Comparison of ENCODE assay signal across 9 cellular contexts in genomic region chr9:12777149-12778010, GRCh38. TPM values are rescaled to one million over a fixed set of nuclear protein-coding genes. Genes with fewer than 3 reads are reported as not detected.
A peak's percentile ranks its signal among the peaks of the same experiment; 100 is the strongest.
DNase-seq lines count a peak whose midpoint lies in the region; ATAC-seq, FAIRE-seq and TF ChIP-seq lines count a peak whose summit lies in the region.
"Had no signal": no experiment of that assay in that cellular context is flagged by ENCODE, and none has a peak within 500 bp of the region (broad histone marks: within the 10 kb centered on the region; RNA-seq: fewer than 3 reads in every experiment).

No MANE protein-coding gene starts in this region.

- DNase-seq in H54 (ENCODE audit: insufficient read length, low spot score) (no peak), body of pancreas (no peak), kidney epithelial cell (ENCODE audit: low read depth) (no peak), GM12891 (ENCODE audit: insufficient read length, low spot score) (no peak), head of caudate nucleus (no peak), dermis blood vessel endothelial cell (no peak)

- WGBS in body of pancreas, 2 donors = 42 to 44% methylated on average over 7 of the region's 7 CpGs

- H3K27me3 ChIP-seq in body of pancreas (no peaks in the 10 kb centered on the region), kidney epithelial cell (ENCODE audit: control insufficient read depth, insufficient read depth, low read length) (no peaks in the 10 kb centered on the region), skeletal muscle tissue (ENCODE audit: control insufficient read depth in 3 of 3, insufficient read depth in 3 of 3, low read length in 3 of 3) (no peaks in the 10 kb centered on the region)

- intact Hi-C loops in body of pancreas (cut with DNase I) = no loop called here
- intact Hi-C loops in head of caudate nucleus (cut with DNase I) = no loop called here

- H3K4me1 ChIP-seq in body of pancreas (peaks cover 19% of the 10 kb centered on the region), skeletal muscle tissue (ENCODE audit: control insufficient read depth in 3 of 3, insufficient read depth in 3 of 3, low read length in 3 of 3) (peaks cover 5 to 16% (median 6%) of the 10 kb centered on the region in 3 donors)

- H3K36me3 ChIP-seq in body of pancreas (replicated peaks in 1 of 2; ENCODE audit: insufficient read depth in 1 of 2, low read depth in 2 of 2) (no peaks in the 10 kb centered on the region), kidney epithelial cell (ENCODE audit: control insufficient read depth, insufficient read depth, low read length) (no peaks in the 10 kb centered on the region), skeletal muscle tissue (ENCODE audit: control insufficient read depth in 3 of 3, insufficient read depth in 3 of 3, low read length in 3 of 3) (no peaks in the 10 kb centered on the region)

- no peak for TF ChIP-seq POLR2A in H54 (IDR thresholded peaks at IDR 0.05; ENCODE audit: low read depth, low read length)
- no peak for TF ChIP-seq POLR2A in body of pancreas (IDR thresholded peaks at IDR 0.05)
- TF ChIP-seq POLR2A in GM12891 (IDR thresholded peaks at IDR 0.05; ENCODE audit: low read depth, low read length) = no peak

- no peak overlapping the region for H3K9ac ChIP-seq in skeletal muscle tissue (ENCODE audit: low read depth in 1 of 3, low read length in 3 of 3)

- H3K4me3 ChIP-seq in body of pancreas = peak overlapping the region in 1 of 2 donors; percentile 70
- peak overlapping the region; percentile 85 for H3K4me3 ChIP-seq in kidney epithelial cell (ENCODE audit: low read depth, low read length)
- H3K4me3 ChIP-seq in skeletal muscle tissue (ENCODE audit: low read length in 3 of 3) = peak overlapping the region in 1 of 3 donors; percentile 81

- no peak for ATAC-seq in body of pancreas
- no peak for ATAC-seq in HG02973 (IDR thresholded peaks at IDR 0.05; ENCODE audit: unreplicated experiment)

- no peak for TF ChIP-seq CTCF in body of pancreas (IDR thresholded peaks at IDR 0.05)
- no peak for TF ChIP-seq CTCF in kidney epithelial cell (IDR thresholded peaks at IDR 0.05; ENCODE audit: insufficient read depth, low read length, poor library complexity, severe bottlenecking)

- H3K9me3 ChIP-seq in body of pancreas (no peaks in the 10 kb centered on the region), skeletal muscle tissue (ENCODE audit: control insufficient read depth in 3 of 3, low read length in 3 of 3) (no peaks in the 10 kb centered on the region)

- FAIRE-seq in H54 (lab: Jason Lieb, UNC) = peak; percentile 36
- no peak for FAIRE-seq in GM12891 (lab: Jason Lieb, UNC)
- FAIRE-seq: colon had no signal

- peak overlapping the region in 3 of 4 donors; percentile 89 to 95 (median 93) for H3K27ac ChIP-seq in body of pancreas
- H3K27ac ChIP-seq in skeletal muscle tissue (ENCODE audit: low read depth, low read length) = peak overlapping the region; percentile 63

TF ChIP-seq in GM12891, 5 proteins besides CTCF, POLR2A, EP300 and RAD21:
- TF ChIP-seq SPI1 (IDR thresholded peaks at IDR 0.05; ENCODE audit: low read depth, low read length) = no peak
- no peak for TF ChIP-seq POLR2AphosphoS5 (IDR thresholded peaks at IDR 0.05; ENCODE audit: low read depth, low read length)
- no peak for TF ChIP-seq TAF1 (IDR thresholded peaks at IDR 0.05; ENCODE audit: low read depth, low read length)
- no peak for TF ChIP-seq PAX5 (IDR thresholded peaks at IDR 0.05; ENCODE audit: insufficient read depth, low read length, severe bottlenecking)
- TF ChIP-seq POU2F2 (IDR thresholded peaks at IDR 0.05; ENCODE audit: low read depth, low read length) = no peak

RNA-seq across cellular contexts. Expression of gene LURAP1L, which starts 2.6 kb away (rescaled TPM):
- 10 to 100 TPM; 12.2 to 20.2 TPM for total RNA-seq in body of pancreas
- total RNA-seq in kidney epithelial cell = 44.5 and 46.6 TPM in 2 replicates
- total RNA-seq in skeletal muscle tissue = 14.1 TPM
- not detected for polyA plus RNA-seq in GM12891 (2012; ENCODE audit: low read depth, missing spikeins)
- total RNA-seq in dermis blood vessel endothelial cell = 1.1 and 2.7 TPM in 2 replicates
